In genomic region chr19:37505958-37506386, GRCh38 we compare ENCODE assay signal across 8 cellular contexts. TPM values are rescaled to one million over a fixed set of nuclear protein-coding genes. Genes with fewer than 3 reads are reported as not detected.
A peak's percentile ranks its signal among the peaks of the same experiment; 100 is the strongest.
DNase-seq lines count a peak whose midpoint lies in the region; ATAC-seq, FAIRE-seq and TF ChIP-seq lines count a peak whose summit lies in the region.

No MANE protein-coding gene starts in this region.

- H3K27me3 ChIP-seq in Karpas-422 (ENCODE audit: low read length) (no peaks in the 10 kb centered on the region), osteoblast (ENCODE audit: insufficient read depth, low read length) (no peaks in the 10 kb centered on the region)

- DNase-seq in D721Med (ENCODE audit: insufficient read length, low spot score), result peak; percentile 43
- no peak for DNase-seq in Karpas-422
- DNase-seq in epithelial cell of esophagus (ENCODE audit: low read depth), result no peak
- DNase-seq in osteoblast (ENCODE audit: insufficient read length, low spot score, missing footprints), result no peak
- DNase-seq in ACHN, result no peak
- DNase-seq in globus pallidus (ENCODE audit: low spot score), result no peak

- H3K9me2 ChIP-seq in Karpas-422 (replicated peaks; ENCODE audit: insufficient read depth, low read length), result no peaks in the 10 kb centered on the region

- H3K9me3 ChIP-seq in Karpas-422 (ENCODE audit: low read length) (peaks cover 20% of the 10 kb centered on the region), osteoblast (ENCODE audit: low read depth, low read length) (no peaks in the 10 kb centered on the region)

- peak overlapping the region; percentile 50 for H3K4me2 ChIP-seq in Karpas-422 (ENCODE audit: low read depth, low read length, poor library complexity, severe bottlenecking)
- H3K4me2 ChIP-seq in osteoblast (ENCODE audit: insufficient read depth, low read length), result peak overlapping the region; percentile 92

- no peak for TF ChIP-seq CTCF in D721Med (IDR thresholded peaks at IDR 0.05; ENCODE audit: insufficient read depth, missing control alignments)
- no peak for TF ChIP-seq CTCF in epithelial cell of esophagus (IDR thresholded peaks at IDR 0.05; ENCODE audit: insufficient read depth, low read depth, low read length, missing control alignments)
- no peak for TF ChIP-seq CTCF in osteoblast (IDR thresholded peaks at IDR 0.05; ENCODE audit: extremely low read depth, low read depth, low read length)

- peak overlapping the region; percentile 47 for H3K9ac ChIP-seq in Karpas-422 (ENCODE audit: low read length)

- H4K20me1 ChIP-seq in Karpas-422 (ENCODE audit: insufficient read depth, low read depth, low read length) (no peaks in the 10 kb centered on the region), osteoblast (ENCODE audit: insufficient read depth, low read length) (no peaks in the 10 kb centered on the region)

- in situ Hi-C loops in ACHN (cut with HindIII; ENCODE audit: low pct_ligation_motif_present, low pct_unique_long_range_greater_than_20kb, low sequenced_read_pairs), result no loop called here

- H3K79me2 ChIP-seq in Karpas-422 (ENCODE audit: low read length) (no peaks in the 10 kb centered on the region), osteoblast (ENCODE audit: insufficient read depth, low read length) (no peaks in the 10 kb centered on the region)

- H3K4me3 ChIP-seq in Karpas-422 (ENCODE audit: low read length) (peak overlapping the region; percentile 58), epithelial cell of esophagus (ENCODE audit: low read length) (peak overlapping the region; percentile 84), osteoblast (ENCODE audit: insufficient read depth, low read length) (peak overlapping the region; percentile 79)

- peak; percentile 35 for FAIRE-seq in D721Med (lab: Jason Lieb, UNC)

- no peak for ATAC-seq in HG03469 (IDR thresholded peaks at IDR 0.05; ENCODE audit: unreplicated experiment)
- ATAC-seq in GM18511 (IDR thresholded peaks at IDR 0.05; ENCODE audit: unreplicated experiment), result no peak

- no peaks in the 10 kb centered on the region for H3K4me1 ChIP-seq in Karpas-422 (ENCODE audit: low read length)
- no peaks in the 10 kb centered on the region for H3K4me1 ChIP-seq in osteoblast (ENCODE audit: insufficient read depth, low read length)

- H2AFZ ChIP-seq in Karpas-422 (ENCODE audit: low read length), result peak overlapping the region; percentile 25
- H2AFZ ChIP-seq in osteoblast (ENCODE audit: low read length), result peak overlapping the region; percentile 99

- H3K36me3 ChIP-seq in Karpas-422 (ENCODE audit: insufficient read depth, low read length) (no peaks in the 10 kb centered on the region), osteoblast (ENCODE audit: insufficient read depth, low read length) (no peaks in the 10 kb centered on the region)

- H3K27ac ChIP-seq in Karpas-422 (ENCODE audit: low read length) (no peak overlapping the region; the same call in 1 of the 2 replicates), osteoblast (ENCODE audit: low read depth, low read length) (peak overlapping the region; percentile 51)

RNA-seq across cellular contexts. Expression of gene ZNF793, which starts 0.8 kb away (rescaled TPM):
- 2.7 and 4.4 TPM in 2 replicates for total RNA-seq in Karpas-422 (2014; rRNA removed; shearing (Covaris generic); ENCODE audit: low replicate concordance)
- 1.8 and 2.1 TPM in 2 replicates for total RNA-seq in osteoblast

RNA-seq across cellular contexts. Expression of gene ZNF570, which starts 36.8 kb away (rescaled TPM):
- total RNA-seq in Karpas-422 (2014; rRNA removed; shearing (Covaris generic); ENCODE audit: low replicate concordance), result 4.6 and 6.8 TPM in 2 replicates
- 6.9 and 12.4 TPM in 2 replicates for total RNA-seq in osteoblast

RNA-seq across cellular contexts. Expression of gene ZNF569, which starts 38.7 kb away (rescaled TPM):
- total RNA-seq in Karpas-422 (2014; rRNA removed; shearing (Covaris generic); ENCODE audit: low replicate concordance), result 13.2 and 16.1 TPM in 2 replicates
- 6.9 and 7.1 TPM in 2 replicates for total RNA-seq in osteoblast
